ENCODE assay signal across 26 cellular contexts in genomic region chr7:29853072-29853471, GRCh38. TPM values are rescaled to one million over a fixed set of nuclear protein-coding genes. Genes with fewer than 3 reads are reported as not detected.
DNase-seq lines count a peak whose midpoint lies in the region; ATAC-seq, FAIRE-seq and TF ChIP-seq lines count a peak whose summit lies in the region.
"Had no signal": no experiment of that assay in that cellular context is flagged by ENCODE, and none has a peak within 500 bp of the region (broad histone marks: within the 10 kb centered on the region; RNA-seq: fewer than 3 reads in every experiment).

No MANE protein-coding gene starts in this region.

- intact Hi-C loops in psoas muscle (cut with DNase I), result loop anchor here in 1 of 2 donors (5.0 kb wide), 1 partner anchor 46 kb away; the partner anchor contains the start of gene WIPF3

- DNase-seq in NCI-H1694 (lab: John Stamatoyannopoulos, UW) (peak; percentile 12), NCI-H1694 treated with DMSO at 0.1 percent for 48 hours (lab: John Stamatoyannopoulos, UW) (no peak), NCI-H2107 (lab: John Stamatoyannopoulos, UW) (peak; percentile 38), bronchial epithelial cell (ENCODE audit: low read depth) (peak; percentile 29), psoas muscle (peak; percentile 42 to 84), amniotic stem cell (lab: John Stamatoyannopoulos, UW) (no peak), hepatic stellate cell (ENCODE audit: low spot score) (no peak)
- DNase-seq: activated CD4-positive, CD25-positive, alpha-beta regulatory T cell treated with anti-CD3 and anti-CD28 coated beads, Interleukin-2, amount 50 U/mL, for 72 hours; activated naive CD4-positive, alpha-beta T cell treated with anti-CD3 and anti-CD28 coated beads, Interleukin-2, amount 50 U/mL, for 16 hours; activated T-cell treated with anti-CD3 and anti-CD28 coated beads, Interleukin-2, amount 50 U/mL, for 72 hours; effector CD4-positive, alpha-beta T cell; GF-D8; GM23248; left cardiac atrium; NCI-H1436 treated with DMSO at 0.1 percent for 48 hours; stimulated activated CD4-positive, alpha-beta T cell treated with anti-CD3 and anti-CD28 coated beads, Interleukin-12 subunit alpha, Interleukin-12 subunit beta, amount 100 ng/mL, for 4 hours; stimulated activated CD8-positive, alpha-beta memory T cell treated with anti-CD3 and anti-CD28 coated beads, Interleukin-4, amount 100 ng/mL, for 48 hours; substantia nigra had no signal

- H3K4me1 ChIP-seq in psoas muscle, result peaks cover 52% of the 10 kb centered on the region
- H3K4me1 ChIP-seq: A549, BLaER1, vagina had no signal

- no peaks in the 10 kb centered on the region for H3K9me3 ChIP-seq in psoas muscle
- H3K9me3 ChIP-seq: A549, BLaER1, vagina had no signal

- FAIRE-seq in bronchial epithelial cell (lab: Jason Lieb, UNC), result no peak
- FAIRE-seq: A549, astrocyte, D721Med had no signal

- H3K27me3 ChIP-seq in bronchial epithelial cell (ENCODE audit: control insufficient read depth, insufficient read depth, low read length) (peaks cover 7% of the 10 kb centered on the region), psoas muscle (ENCODE audit: insufficient read depth in 3 of 3, low read length in 2 of 3) (no peaks in the 10 kb centered on the region)
- H3K27me3 ChIP-seq: BLaER1, vagina had no signal

- ATAC-seq in psoas muscle (peak; percentile 90 to 94 (median 90)), HG03520 (IDR thresholded peaks at IDR 0.05; ENCODE audit: unreplicated experiment) (no peak)
- ATAC-seq: activated T-cell treated with anti-CD3 and anti-CD28 coated beads, Interleukin-2, amount 50 U/mL, for 72 hours; left cardiac atrium; Right ventricle myocardium inferior had no signal

- peak overlapping the region; percentile 89 for H3K27ac ChIP-seq in psoas muscle
- H3K27ac ChIP-seq: A549, BLaER1, GM23248, vagina had no signal

- TF ChIP-seq CTCF in bronchial epithelial cell (IDR thresholded peaks at IDR 0.05; ENCODE audit: insufficient read depth, low read length, severe bottlenecking) (no peak), psoas muscle (IDR thresholded peaks at IDR 0.05) (no peak)

- H3K36me3 ChIP-seq in bronchial epithelial cell (ENCODE audit: control insufficient read depth, insufficient read depth, low read length) (no peaks in the 10 kb centered on the region), psoas muscle (ENCODE audit: insufficient read depth in 1 of 2, low read depth in 1 of 2) (no peaks in the 10 kb centered on the region)
- H3K36me3 ChIP-seq: BLaER1, vagina had no signal

- H3K4me3 ChIP-seq in bronchial epithelial cell (ENCODE audit: low read depth, low read length) (no peak overlapping the region), psoas muscle (no peak overlapping the region)
- H3K4me3 ChIP-seq: A549, BLaER1, GM23248, vagina had no signal

- 14 to 38% (median 17%) methylated on average over 2 of the region's 2 CpGs for WGBS in psoas muscle, 3 donors

RNA-seq across cellular contexts. Expression of gene WIPF3, which starts 46.8 kb away (rescaled TPM):
- total RNA-seq in bronchial epithelial cell (under 0.01 TPM in 2 replicates), psoas muscle (10 to 100 TPM; 18.5 to 30.7 (median 23.8) TPM)
- 10 to 100 TPM in 1 of 3 donors, 1 to 10 TPM in 2; 3.3 to 17.4 (median 8.9) TPM for polyA plus RNA-seq in psoas muscle
- total RNA-seq: activated CD8-positive, alpha-beta memory T cell treated with anti-CD3 and anti-CD28 coated beads for 36 hours; activated T-cell treated with anti-CD3 and anti-CD28 coated beads, Interleukin-2, amount 50 U/mL, for 72 hours; GM23248 had no signal
- polyA plus RNA-seq: GM23248 had no signal

Comparison
In these comparisons a context has a peak if more than half of its experiments do, and no peak if none do; other contexts are left out.
1. DNase-seq: peak in NCI-H1694 (single experiment), NCI-H2107 (single experiment), bronchial epithelial cell (single experiment) and psoas muscle (2 of 2); none in NCI-H1694 treated with DMSO at 0.1 percent for 48 hours (single experiment), amniotic stem cell (single experiment) and hepatic stellate cell (single experiment).
2. RNA of gene WIPF3, which starts 46.8 kb away (total RNA-seq): 18.5 to 30.7 TPM in psoas muscle; under 0.01 TPM in bronchial epithelial cell; every median in the first group is over 10 times any median in the second.